Comparison of ENCODE assay signal across 8 cellular contexts in the genomic region with DNA sequence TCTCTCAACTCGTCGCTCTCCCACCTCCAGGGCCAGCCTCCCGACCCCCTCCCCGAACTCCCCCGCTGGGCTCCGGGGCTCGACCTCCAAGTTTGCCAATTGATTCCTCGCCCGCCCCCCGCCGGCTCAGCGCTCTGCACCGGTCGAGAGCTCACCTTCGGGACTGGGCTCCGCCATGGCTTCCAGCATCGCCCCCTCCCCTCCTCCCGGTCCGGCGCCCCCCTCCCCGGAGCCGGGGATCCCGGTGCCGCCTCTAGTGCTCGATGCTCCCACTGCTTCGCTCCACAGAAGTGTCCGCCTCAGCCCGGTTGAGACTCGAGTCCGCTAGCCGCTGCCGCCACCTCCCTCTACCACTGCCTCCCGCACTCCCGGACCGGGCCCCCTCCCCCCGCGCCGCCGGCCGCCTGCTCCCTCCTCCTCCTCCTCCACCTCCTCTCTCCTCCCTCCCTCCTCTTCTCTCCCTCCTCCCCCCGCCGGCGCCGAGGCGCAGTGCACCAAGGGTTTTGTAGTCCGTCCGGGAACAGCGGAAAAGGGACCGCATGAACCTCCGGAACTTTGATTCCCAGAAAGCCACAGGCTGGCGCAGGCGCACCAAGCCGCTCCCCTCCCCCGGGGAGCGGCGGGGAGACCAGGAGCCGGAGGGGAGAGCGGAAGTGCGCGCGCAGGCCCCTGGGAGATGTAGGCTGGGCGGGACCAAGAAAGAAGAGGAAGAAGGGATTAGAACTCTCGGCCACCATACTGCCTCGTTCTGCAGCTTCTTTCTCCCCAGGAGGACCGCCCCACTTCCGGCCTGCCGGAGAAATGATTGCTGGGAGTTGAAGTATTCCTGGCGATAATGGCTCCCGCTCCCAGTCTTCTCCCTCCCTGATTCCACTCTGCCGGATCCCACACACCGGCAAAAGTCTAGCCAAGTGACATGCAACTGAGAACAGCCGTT. TPM values are rescaled to one million over a fixed set of nuclear protein-coding genes. Genes with fewer than 3 reads are reported as not detected.
DNase-seq lines count a peak whose midpoint lies in the region; ATAC-seq and TF ChIP-seq lines count a peak whose summit lies in the region.

TSS of gene PHF23 (minus strand) at position 367 of the 937 bp plus-strand sequence. CDS start at position 189, 178 bp downstream.

- H3K36me3 ChIP-seq in lower lobe of right lung = peaks cover 49% of the 10 kb centered on the region

- no peaks in the 10 kb centered on the region for H3K27me3 ChIP-seq in lower lobe of right lung (ENCODE audit: low read depth)

- H3K27ac ChIP-seq in lower lobe of right lung = peak within 1 kb of the TSS; percentile 88

- ATAC-seq in GM19463 (IDR thresholded peaks at IDR 0.05; ENCODE audit: unreplicated experiment) (peak; percentile 56), lower lobe of right lung (peak; percentile 79 to 88)

- intact Hi-C loops in lower lobe of right lung (cut with DNase I) = no loop called here

- peaks cover 53% of the 10 kb centered on the region for H3K4me1 ChIP-seq in lower lobe of right lung

- peak within 1 kb of the TSS; percentile 97 for H3K4me3 ChIP-seq in lower lobe of right lung

- DNase-seq in CD1c-positive myeloid dendritic cell (ENCODE audit: extremely low spot score) (peak; percentile 99), HS-5 (ENCODE audit: low read depth) (peak; percentile 98), lower lobe of right lung (peak; percentile 99)
- peak; percentile 89 for DNase-seq in NK-92 treated with Interleukin-12 subunit alpha and Interleukin-12 subunit beta, amount 100 ng/mL, for 24 hours (lab: John Stamatoyannopoulos, UW)
- DNase-seq in activated CD8-positive, alpha-beta memory T cell treated with anti-CD3 and anti-CD28 coated beads for 24 hours = peak; percentile 97
- DNase-seq in effector CD4-positive, alpha-beta T cell = peak; percentile 93
- peak; percentile 94 to 97 (median 96) for DNase-seq in stimulated activated CD4-positive, alpha-beta T cell treated with anti-CD3 and anti-CD28 coated beads, TNF-alpha, amount 100 ng/mL, for 24 hours (ENCODE audit: low read depth in 3 of 3)

- H3K9me3 ChIP-seq in lower lobe of right lung = no peaks in the 10 kb centered on the region

- no peak for TF ChIP-seq CTCF in lower lobe of right lung (IDR thresholded peaks at IDR 0.05)

RNA-seq across cellular contexts. Expression of gene PHF23, which starts in this region (rescaled TPM):
- 33.9 TPM for total RNA-seq in lower lobe of right lung

Comparison
In these comparisons a context has a peak if more than half of its experiments do, and no peak if none do; other contexts are left out.
1. Peak in every context shown above with its lines: DNase-seq, ATAC-seq, H3K4me3 ChIP-seq and H3K27ac ChIP-seq.